8 cellular contexts compared by ENCODE assay signal in genomic region chr16:57422026-57422944, GRCh38. TPM values are rescaled to one million over a fixed set of nuclear protein-coding genes. Genes with fewer than 3 reads are reported as not detected.
DNase-seq lines count a peak whose midpoint lies in the region; ATAC-seq and TF ChIP-seq lines count a peak whose summit lies in the region.

No MANE protein-coding gene starts in this region.

- H3K9me3 ChIP-seq in MG63 (no peaks in the 10 kb centered on the region), left ventricle myocardium inferior (replicated peaks) (no peaks in the 10 kb centered on the region), spleen (no peaks in the 10 kb centered on the region)

- H3K27me3 ChIP-seq in MG63 (no peaks in the 10 kb centered on the region), left ventricle myocardium inferior (ENCODE audit: low read depth) (no peaks in the 10 kb centered on the region), spleen (replicated peaks in 1 of 7) (no peaks in the 10 kb centered on the region)

- ATAC-seq in GM18511 (IDR thresholded peaks at IDR 0.05; ENCODE audit: unreplicated experiment) (no peak), GM19397 (IDR thresholded peaks at IDR 0.05; ENCODE audit: unreplicated experiment) (no peak)

- TF ChIP-seq CTCF in VCaP (conservative IDR thresholded peaks at IDR 0.05) (peak; percentile 75), left ventricle myocardium inferior (IDR thresholded peaks at IDR 0.05; ENCODE audit: borderline replicate concordance) (peak; percentile 76), spleen (IDR thresholded peaks at IDR 0.05 in 8 of 11, conservative IDR thresholded peaks at IDR 0.05 in 3 of 11) (peak in 7 of 11 experiments; percentile 22 to 50 (median 35))

- H3K27ac ChIP-seq in VCaP, result no peak overlapping the region
- peak overlapping the region; percentile 56 for H3K27ac ChIP-seq in left ventricle myocardium inferior (replicated peaks)
- peak overlapping the region in 1 of 8 donors; percentile 46 for H3K27ac ChIP-seq in spleen

- TF ChIP-seq POLR2A in spleen (IDR thresholded peaks at IDR 0.05), result no peak

- WGBS in spleen, 5 donors, result 56 to 68% (median 62%) methylated on average over 10 of the region's 10 CpGs

- peaks cover 49% of the 10 kb centered on the region for H3K4me1 ChIP-seq in left ventricle myocardium inferior
- peaks cover 5 to 30% (median 15%) of the 10 kb centered on the region in 6 donors for H3K4me1 ChIP-seq in spleen

- intact Hi-C loops in left ventricle myocardium inferior (cut with micrococcal nuclease), result no loop called here
- intact Hi-C loops in spleen (cut with DNase I; ENCODE audit: low total_unique reads), result no loop called here

- DNase-seq in Daoy (ENCODE audit: low read depth) (peak; percentile 53), MG63 (peak; percentile 72), left ventricle myocardium inferior (no peak), spleen (no peak), GF-D8 (lab: John Stamatoyannopoulos, UW) (no peak)

- H3K4me3 ChIP-seq in MG63, result no peak overlapping the region
- no peak overlapping the region for H3K4me3 ChIP-seq in left ventricle myocardium inferior
- no peak overlapping the region for H3K4me3 ChIP-seq in spleen

- peaks cover 9% of the 10 kb centered on the region for H3K36me3 ChIP-seq in MG63
- peaks cover 12% of the 10 kb centered on the region for H3K36me3 ChIP-seq in left ventricle myocardium inferior
- H3K36me3 ChIP-seq in spleen, result peaks cover 0 to 16% (median 10%) of the 10 kb centered on the region in 6 donors

RNA-seq across cellular contexts. Expression of gene CCL17, which starts 17.7 kb away (rescaled TPM):
- not detected in 2 replicates for total RNA-seq in Daoy (2014; rRNA removed; shearing (Covaris generic))
- not detected in 2 replicates for total RNA-seq in MG63 (2014; rRNA removed; shearing (Covaris generic); ENCODE audit: low replicate concordance)
- not detected for total RNA-seq in left ventricle myocardium inferior
- 1 to 10 TPM in 2 of 7 donors, under 1 TPM in 1, not detected in 4; 0.75 to 3.1 (median 1.2) TPM for total RNA-seq in spleen
- polyA plus RNA-seq in spleen, result 1 to 10 TPM in 2 of 3 donors, under 1 TPM in 1; 0.29 to 4.0 (median 2.8) TPM

RNA-seq across cellular contexts. Expression of gene CIAPIN1, which starts 24.9 kb away (rescaled TPM):
- 82.6 and 92.5 TPM in 2 replicates for total RNA-seq in Daoy (2014; rRNA removed; shearing (Covaris generic))
- 177 and 277 TPM in 2 replicates for total RNA-seq in MG63 (2014; rRNA removed; shearing (Covaris generic); ENCODE audit: low replicate concordance)
- 43.2 TPM for total RNA-seq in left ventricle myocardium inferior
- 10 to 100 TPM; 21.4 to 39.8 (median 31.3) TPM for total RNA-seq in spleen
- 10 to 100 TPM; 19.6 to 28.4 (median 22.1) TPM for polyA plus RNA-seq in spleen

RNA-seq across cellular contexts. Expression of gene COQ9, which starts 25.0 kb away (rescaled TPM):
- total RNA-seq in Daoy (2014; rRNA removed; shearing (Covaris generic)), result 34.9 and 44.9 TPM in 2 replicates
- 133 and 193 TPM in 2 replicates for total RNA-seq in MG63 (2014; rRNA removed; shearing (Covaris generic); ENCODE audit: low replicate concordance)
- total RNA-seq in left ventricle myocardium inferior (234 TPM), spleen (10 to 100 TPM; 25.8 to 39.9 (median 29.6) TPM)
- polyA plus RNA-seq in spleen, result 10 to 100 TPM; 32.2 to 34.9 (median 34.4) TPM

RNA-seq across cellular contexts. Expression of gene POLR2C, which starts 40.2 kb away (rescaled TPM):
- total RNA-seq in Daoy (2014; rRNA removed; shearing (Covaris generic)), result 137 and 162 TPM in 2 replicates
- total RNA-seq in MG63 (2014; rRNA removed; shearing (Covaris generic); ENCODE audit: low replicate concordance), result 482 TPM in 2 replicates
- total RNA-seq in left ventricle myocardium inferior (47.6 TPM), spleen (10 to 100 TPM; 42.3 to 75.6 (median 52.7) TPM)
- polyA plus RNA-seq in spleen, result 10 to 100 TPM; 23.2 to 42.7 (median 35.0) TPM

RNA-seq across cellular contexts. Expression of gene CX3CL1, which starts 50.0 kb away (rescaled TPM):
- 1.3 and 2.6 TPM in 2 replicates for total RNA-seq in Daoy (2014; rRNA removed; shearing (Covaris generic))
- not detected in 2 replicates for total RNA-seq in MG63 (2014; rRNA removed; shearing (Covaris generic); ENCODE audit: low replicate concordance)
- total RNA-seq in left ventricle myocardium inferior (11.7 TPM), spleen (1 to 10 TPM in 5 of 7 donors, under 1 TPM in 2; 0.67 to 7.3 (median 1.6) TPM)
- polyA plus RNA-seq in spleen, result 1 to 10 TPM in 2 of 3 donors, under 1 TPM in 1; 0.39 to 2.4 (median 1.5) TPM

Comparison
In these comparisons a context has a peak if more than half of its experiments do, and no peak if none do; other contexts are left out.
1. DNase-seq: peak in Daoy (single experiment) and MG63 (single experiment); none in left ventricle myocardium inferior (single experiment), spleen (single experiment) and GF-D8 (single experiment).
2. Peak in every context shown above with its lines, with median percentiles within 50 percentile points of each other: CTCF ChIP-seq.